In genomic region chr6:81751388-81752083, GRCh38 we compare ENCODE assay signal across 7 cellular contexts. TPM values are rescaled to one million over a fixed set of nuclear protein-coding genes. Genes with fewer than 3 reads are reported as not detected.
DNase-seq lines count a peak whose midpoint lies in the region; ATAC-seq and TF ChIP-seq lines count a peak whose summit lies in the region.

No MANE protein-coding gene starts in this region.

- no TSS peak for BruUV-seq in PC-3 (replicated peaks; lab: Mats Ljungman, UMichigan)

- intact Hi-C loops in PC-3 (cut with micrococcal nuclease), result loop anchor here (2.0 to 5.0 kb wide), 8 partner anchors 161 to 1009 kb away; no protein-coding TSS in a partner anchor
- intact Hi-C loops in Right ventricle myocardium superior (cut with DNase I), result loop anchor here (5.0 to 10.0 kb wide), 3 partner anchors 151 to 1147 kb away; no protein-coding TSS in a partner anchor
- intact Hi-C loops in ovary (cut with DNase I), result loop anchor here in 2 of 4 donors (5.0 kb wide), 3 partner anchors 141 to 1144 kb away; no protein-coding TSS in a partner anchor

- peak overlapping the region; percentile 98 for H2AFZ ChIP-seq in PC-3 (ENCODE audit: low read length)

- no peaks in the 10 kb centered on the region for H3K9me3 Mint-ChIP-seq in activated naive CD4-positive, alpha-beta T cell treated with anti-CD3 and anti-CD28 coated beads, Interleukin-2, amount 50 U/mL, for 72 hours

- H3K27me3 ChIP-seq in PC-3 (ENCODE audit: low read length) (no peaks in the 10 kb centered on the region), ovary (no peaks in the 10 kb centered on the region)

- H3K4me3 ChIP-seq in PC-3 (ENCODE audit: low read length), result peak overlapping the region; percentile 77
- H3K4me3 ChIP-seq in ovary, result peak overlapping the region; percentile 91

- 1 to 4% (median 1%) methylated on average over 56 to 65 of the region's 65 CpGs for WGBS in ovary, 3 donors

- TF ChIP-seq POLR2A in ovary (IDR thresholded peaks at IDR 0.05), result peak; percentile 14

- no peak for TF ChIP-seq CTCF in PC-3 (conservative IDR thresholded peaks at IDR 0.05; ENCODE audit: low read depth, low read length)
- TF ChIP-seq CTCF in ovary (IDR thresholded peaks at IDR 0.05), result no peak

- H3K79me2 ChIP-seq in PC-3 (ENCODE audit: low read length), result peaks cover 53% of the 10 kb centered on the region

- H3K9me2 ChIP-seq in PC-3 (replicated peaks; ENCODE audit: low read length), result no peaks in the 10 kb centered on the region

- H3K36me3 ChIP-seq in PC-3 (ENCODE audit: low read depth, low read length) (peaks cover 7% of the 10 kb centered on the region; the same call in 1 of the 2 replicates), ovary (no peaks in the 10 kb centered on the region)

- ATAC-seq in GM21619 (IDR thresholded peaks at IDR 0.05; ENCODE audit: unreplicated experiment) (peak; percentile 11), PC-3 (peak; percentile 13), Right ventricle myocardium superior (ENCODE audit: poor library complexity) (peak; percentile 23), HG03108 (IDR thresholded peaks at IDR 0.05; ENCODE audit: unreplicated experiment) (no peak), GM19351 (IDR thresholded peaks at IDR 0.05; ENCODE audit: unreplicated experiment) (no peak)
- ATAC-seq in activated naive CD4-positive, alpha-beta T cell treated with anti-CD3 and anti-CD28 coated beads, Interleukin-2, amount 50 U/mL, for 72 hours, result no peak

- H3K27ac Mint-ChIP-seq in activated naive CD4-positive, alpha-beta T cell treated with anti-CD3 and anti-CD28 coated beads, Interleukin-2, amount 50 U/mL, for 72 hours, result peak overlapping the region in 1 of 2 donors; percentile 87

- peak overlapping the region; percentile 40 for H3K27ac ChIP-seq in PC-3 (ENCODE audit: low read length)
- H3K27ac ChIP-seq in ovary, result peak overlapping the region; percentile 93 to 98

- POLR2A ChIA-PET in PC-3 (lab: Charles Lee; ENCODE audit: unreplicated experiment), result interaction anchor here (0.5 kb wide), 1 partner anchor 259 kb away, joined by 3 read pairs; no protein-coding TSS in a partner anchor

- CTCF ChIA-PET in PC-3 (lab: Charles Lee), result no interaction called here

- H4K20me1 ChIP-seq in PC-3 (ENCODE audit: low read length), result peaks cover 13% of the 10 kb centered on the region

- H3F3A ChIP-seq in PC-3 (ENCODE audit: low read length, unreplicated experiment), result no peaks in the 10 kb centered on the region

- H3K4me1 ChIP-seq in PC-3 (ENCODE audit: insufficient read depth, low read length), result peaks cover 16% of the 10 kb centered on the region
- peaks cover 6% of the 10 kb centered on the region for H3K4me1 ChIP-seq in ovary (ENCODE audit: insufficient read depth)

- H3K4me2 ChIP-seq in PC-3 (ENCODE audit: low read length), result peak overlapping the region; percentile 97

- peak overlapping the region; percentile 74 for H3K9ac ChIP-seq in PC-3 (ENCODE audit: low read length)

- no peak for TF ChIP-seq EP300 in ovary (IDR thresholded peaks at IDR 0.05)

- peaks cover 0 to 18% of the 10 kb centered on the region in 2 donors for H3K36me3 Mint-ChIP-seq in activated naive CD4-positive, alpha-beta T cell treated with anti-CD3 and anti-CD28 coated beads, Interleukin-2, amount 50 U/mL, for 72 hours

- H3K9me3 ChIP-seq in PC-3 (ENCODE audit: low read length) (no peaks in the 10 kb centered on the region), ovary (no peaks in the 10 kb centered on the region)

- DNase-seq in PC-3, result peak; percentile 41
- DNase-seq in activated naive CD4-positive, alpha-beta T cell treated with anti-CD3 and anti-CD28 coated beads, Interleukin-2, amount 50 U/mL, for 72 hours (ENCODE audit: low spot score in 2 of 2), result peak; percentile 23 to 59
- peak; percentile 87 for DNase-seq in Right ventricle myocardium superior
- peak; percentile 54 to 77 (median 70) for DNase-seq in ovary

RNA-seq across cellular contexts. Expression of gene TENT5A, which starts 0.9 kb away (rescaled TPM):
- total RNA-seq in PC-3 (2014; rRNA removed) (5.6 and 6.4 TPM in 2 replicates), Right ventricle myocardium superior (53.5 TPM), ovary (10 to 100 TPM; 19.9 to 47.1 (median 29.4) TPM)
- 1 to 10 TPM in 1 of 2 donors, under 1 TPM in 1; 0.41 to 1.8 TPM for total RNA-seq in activated naive CD4-positive, alpha-beta T cell treated with anti-CD3 and anti-CD28 coated beads, Interleukin-2, amount 50 U/mL, for 72 hours
- 10 to 100 TPM; 14.6 to 46.3 TPM for polyA plus RNA-seq in ovary

Comparison
In these comparisons a context has a peak if more than half of its experiments do, and no peak if none do; other contexts are left out.
1. ATAC-seq: peak in GM21619 (single experiment), PC-3 (single experiment) and Right ventricle myocardium superior (single experiment); none in activated naive CD4-positive, alpha-beta T cell treated with anti-CD3 and anti-CD28 coated beads, Interleukin-2, amount 50 U/mL, for 72 hours (0 of 2), HG03108 (single experiment) and GM19351 (single experiment).
2. Peak in every context shown above with its lines, with median percentiles within 50 percentile points of each other: DNase-seq.